In genomic region chr19:40465781-40466218, GRCh38 we compare ENCODE assay signal across 8 cellular contexts. TPM values are rescaled to one million over a fixed set of nuclear protein-coding genes. Genes with fewer than 3 reads are reported as not detected.
A peak's percentile ranks its signal among the peaks of the same experiment; 100 is the strongest.
DNase-seq lines count a peak whose midpoint lies in the region; ATAC-seq, FAIRE-seq and TF ChIP-seq lines count a peak whose summit lies in the region.

No MANE protein-coding gene starts in this region.

- H3K4me1 Mint-ChIP-seq in activated naive CD4-positive, alpha-beta T cell treated with anti-CD3 and anti-CD28 coated beads, Interleukin-2, amount 10 ng/mL, durations not matched to agents 7 days and 5 days: peaks cover 32% of the 10 kb centered on the region

- peaks cover 4% of the 10 kb centered on the region for H3K36me3 Mint-ChIP-seq in activated naive CD4-positive, alpha-beta T cell treated with anti-CD3 and anti-CD28 coated beads, Interleukin-2, amount 10 ng/mL, durations not matched to agents 7 days and 5 days

- ATAC-seq in HG02588 (IDR thresholded peaks at IDR 0.05; ENCODE audit: unreplicated experiment): peak; percentile 85

- H3K9me3 ChIP-seq in neutrophil: no peaks in the 10 kb centered on the region
- no peaks in the 10 kb centered on the region for H3K9me3 ChIP-seq in subcutaneous abdominal adipose tissue (ENCODE audit: control insufficient read depth in 5 of 5, low read length in 5 of 5)

- FAIRE-seq in frontal cortex (lab: Jason Lieb, UNC): peak; percentile 94

- H3K27ac ChIP-seq in neutrophil (peak overlapping the region; percentile 66), subcutaneous abdominal adipose tissue (ENCODE audit: low read depth, low read length) (peak overlapping the region; percentile 98)

- H3K4me3 ChIP-seq in NB4 (ENCODE audit: low read depth, low read length): peak overlapping the region; percentile 42
- H3K4me3 ChIP-seq in neutrophil (ENCODE audit: low read depth in 1 of 2, low read length in 1 of 2): peak overlapping the region; percentile 70 to 83
- H3K4me3 ChIP-seq in subcutaneous abdominal adipose tissue (ENCODE audit: low read depth in 1 of 5, low read length in 5 of 5): peak overlapping the region; percentile 67 to 82 (median 74)

- H3K4me1 ChIP-seq in neutrophil (ENCODE audit: control insufficient read depth in 1 of 2, insufficient read depth in 1 of 2, low read depth in 1 of 2, low read length in 1 of 2) (peaks cover 41 to 45% of the 10 kb centered on the region in 2 experiments), subcutaneous abdominal adipose tissue (ENCODE audit: control insufficient read depth in 5 of 5, insufficient read depth in 5 of 5, low read length in 5 of 5) (peaks cover 13 to 59% (median 52%) of the 10 kb centered on the region in 5 donors)

- TF ChIP-seq CTCF in NB4 (IDR thresholded peaks at IDR 0.05; ENCODE audit: low read depth, low read length) (no peak), neutrophil (IDR thresholded peaks at IDR 0.05) (peak; percentile 42)

- H3K9ac ChIP-seq in subcutaneous abdominal adipose tissue (ENCODE audit: low read length in 5 of 5): peak overlapping the region in 2 of 5 donors; percentile 86

- H3K27ac Mint-ChIP-seq in activated naive CD4-positive, alpha-beta T cell treated with anti-CD3 and anti-CD28 coated beads, Interleukin-2, amount 10 ng/mL, durations not matched to agents 7 days and 5 days: peak overlapping the region; percentile 86

- no peak for TF ChIP-seq POLR2A in NB4 (IDR thresholded peaks at IDR 0.05; ENCODE audit: extremely low read depth, insufficient read length)

- H3K27me3 ChIP-seq in neutrophil: peaks cover 52% of the 10 kb centered on the region
- no peaks in the 10 kb centered on the region for H3K27me3 ChIP-seq in subcutaneous abdominal adipose tissue (ENCODE audit: control insufficient read depth in 5 of 5, insufficient read depth in 4 of 5, low read length in 5 of 5)

- H3K27me3 Mint-ChIP-seq in activated naive CD4-positive, alpha-beta T cell treated with anti-CD3 and anti-CD28 coated beads, Interleukin-2, amount 10 ng/mL, durations not matched to agents 7 days and 5 days: peaks cover 34% of the 10 kb centered on the region

- peak overlapping the region; percentile 84 for H3K4me3 Mint-ChIP-seq in activated naive CD4-positive, alpha-beta T cell treated with anti-CD3 and anti-CD28 coated beads, Interleukin-2, amount 10 ng/mL, durations not matched to agents 7 days and 5 days

- H3K36me3 ChIP-seq in neutrophil (no peaks in the 10 kb centered on the region), subcutaneous abdominal adipose tissue (ENCODE audit: control insufficient read depth in 5 of 5, insufficient read depth in 5 of 5, low read length in 5 of 5) (no peaks in the 10 kb centered on the region)

- DNase-seq in GF-D8 (lab: John Stamatoyannopoulos, UW) (peak; percentile 95), NB4 (ENCODE audit: low read depth) (peak; percentile 95), SK-N-DZ (ENCODE audit: low spot score) (peak; percentile 97), frontal cortex (ENCODE audit: low spot score in 2 of 2) (peak; percentile 98)
- DNase-seq in activated naive CD4-positive, alpha-beta T cell treated with anti-CD3 and anti-CD28 coated beads, Interleukin-2, amount 10 ng/mL, durations not matched to agents 7 days and 5 days: peak; percentile 100

- CTCF ChIA-PET in activated naive CD4-positive, alpha-beta T cell treated with anti-CD3 and anti-CD28 coated beads, Interleukin-2, amount 10 ng/mL, durations not matched to agents 7 days and 5 days (lab: Charles Lee): interaction anchor here (0.5 to 2.9 kb wide), 9 partner anchors 11 to 671 kb away, joined by 3 to 23 read pairs (median 7); partner anchors contain the start of genes LTBP4 and PRX

- no peaks in the 10 kb centered on the region for H3K9me3 Mint-ChIP-seq in activated naive CD4-positive, alpha-beta T cell treated with anti-CD3 and anti-CD28 coated beads, Interleukin-2, amount 10 ng/mL, durations not matched to agents 7 days and 5 days

RNA-seq across cellular contexts. Expression of gene BLVRB, which starts 0.3 kb away (rescaled TPM):
- 3.9 and 5.3 TPM in 2 replicates for polyA plus RNA-seq in SK-N-DZ (2014; cell fraction: cytosol; rRNA removed)
- polyA plus RNA-seq in SK-N-DZ (2014; cell fraction: nucleus; rRNA removed): 0.85 and 1.4 TPM in 2 replicates
- 29.3 TPM for total RNA-seq in frontal cortex

RNA-seq across cellular contexts. Expression of gene SPTBN4, which starts 1.0 kb away (rescaled TPM):
- polyA plus RNA-seq in SK-N-DZ (2014; cell fraction: cytosol; rRNA removed): 10.5 and 15.3 TPM in 2 replicates
- polyA plus RNA-seq in SK-N-DZ (2014; cell fraction: nucleus; rRNA removed): 13.2 and 13.6 TPM in 2 replicates
- 23.2 TPM for total RNA-seq in frontal cortex

RNA-seq across cellular contexts. Expression of gene SERTAD3, which starts 21.7 kb away (rescaled TPM):
- 8.1 and 11.7 TPM in 2 replicates for polyA plus RNA-seq in SK-N-DZ (2014; cell fraction: cytosol; rRNA removed)
- polyA plus RNA-seq in SK-N-DZ (2014; cell fraction: nucleus; rRNA removed): 6.2 and 7.0 TPM in 2 replicates
- total RNA-seq in frontal cortex: 7.3 TPM

RNA-seq across cellular contexts. Expression of gene SERTAD1, which starts 40.0 kb away (rescaled TPM):
- polyA plus RNA-seq in SK-N-DZ (2014; cell fraction: cytosol; rRNA removed): 1.9 and 2.7 TPM in 2 replicates
- polyA plus RNA-seq in SK-N-DZ (2014; cell fraction: nucleus; rRNA removed): 1.9 TPM in 2 replicates
- total RNA-seq in frontal cortex: 2.0 TPM

RNA-seq across cellular contexts. Expression of gene PRX, which starts 52.6 kb away (rescaled TPM):
- 0.74 and 1.4 TPM in 2 replicates for polyA plus RNA-seq in SK-N-DZ (2014; cell fraction: cytosol; rRNA removed)
- polyA plus RNA-seq in SK-N-DZ (2014; cell fraction: nucleus; rRNA removed): 0.31 and 0.55 TPM in 2 replicates
- 1.2 TPM for total RNA-seq in frontal cortex

Comparison
In these comparisons a context has a peak if more than half of its experiments do, and no peak if none do; other contexts are left out.
1. Peak in every context shown above with its lines: DNase-seq, ATAC-seq, H3K4me3 ChIP-seq and H3K27ac ChIP-seq.